Comparison of ENCODE assay signal across 16 cellular contexts in genomic region chr9:70030156-70030555, GRCh38. TPM values are rescaled to one million over a fixed set of nuclear protein-coding genes. Genes with fewer than 3 reads are reported as not detected.
DNase-seq lines count a peak whose midpoint lies in the region; ATAC-seq and TF ChIP-seq lines count a peak whose summit lies in the region.
"Had no signal": no experiment of that assay in that cellular context is flagged by ENCODE, and none has a peak within 500 bp of the region (broad histone marks: within the 10 kb centered on the region; RNA-seq: fewer than 3 reads in every experiment).

No MANE protein-coding gene starts in this region.

- H3K27me3 Mint-ChIP-seq in activated naive CD4-positive, alpha-beta T cell treated with anti-CD3 and anti-CD28 coated beads for 36 hours (ENCODE audit: low read depth): peaks cover 13% of the 10 kb centered on the region

- H3K18ac ChIP-seq in IMR-90 (ENCODE audit: low read depth, low read length): no peak overlapping the region

- DNase-seq in IMR-90 (no peak), mammary epithelial cell (peak; percentile 60), fibroblast of mammary gland (ENCODE audit: low read depth) (peak; percentile 35), caudate nucleus (lab: John Stamatoyannopoulos, UW) (no peak)
- no peak for DNase-seq in activated naive CD4-positive, alpha-beta T cell treated with anti-CD3 and anti-CD28 coated beads for 36 hours
- DNase-seq: CD8-positive, alpha-beta T cell; DMS79 treated with DMSO at 0.1 percent for 48 hours; KG1; NCI-H1048; NCI-H1436 treated with DMSO at 0.1 percent for 48 hours; NCI-H2029 treated with DMSO at 0.1 percent for 48 hours; NCI-H524; SIG-M5 had no signal

- ATAC-seq in IMR-90 (ENCODE audit: low read depth) (no peak), HG03432 (IDR thresholded peaks at IDR 0.05; ENCODE audit: unreplicated experiment) (no peak), HG03280 (IDR thresholded peaks at IDR 0.05; ENCODE audit: unreplicated experiment) (no peak)
- ATAC-seq: CD8-positive, alpha-beta T cell had no signal

- H3K27me3 ChIP-seq in IMR-90 (ENCODE audit: control insufficient read depth, insufficient read depth, low read length) (no peaks in the 10 kb centered on the region), mammary epithelial cell (ENCODE audit: insufficient read depth, low read length) (no peaks in the 10 kb centered on the region)

- no peak overlapping the region for H2BK20ac ChIP-seq in IMR-90 (ENCODE audit: low read depth, low read length)

- no peak overlapping the region for H2AK5ac ChIP-seq in IMR-90 (ENCODE audit: low read depth, low read length)

- no peak overlapping the region for H2BK5ac ChIP-seq in IMR-90 (ENCODE audit: low read depth, low read length, poor library complexity, severe bottlenecking)

- dilution Hi-C loops in IMR-90 (cut with HindIII; ENCODE audit: low sequenced_read_pairs, unreplicated experiment) (no loop called here), mammary epithelial cell (cut with HindIII; ENCODE audit: low sequenced_read_pairs) (no loop called here)

- TF ChIP-seq CTCF in IMR-90 (conservative IDR thresholded peaks at IDR 0.05; ENCODE audit: low read depth, low read length): no peak
- no peak for TF ChIP-seq CTCF in mammary epithelial cell (conservative IDR thresholded peaks at IDR 0.05 in 1 of 2, IDR thresholded peaks at IDR 0.05 in 1 of 2; ENCODE audit: extremely low read depth in 1 of 2, insufficient read depth in 1 of 2, low read depth in 1 of 2, low read length in 2 of 2)
- no peak for TF ChIP-seq CTCF in fibroblast of mammary gland (conservative IDR thresholded peaks at IDR 0.05; ENCODE audit: control insufficient read depth, insufficient read depth, low read depth, low read length)

- H4K20me1 ChIP-seq in IMR-90 (ENCODE audit: insufficient read depth, low read length) (no peaks in the 10 kb centered on the region), mammary epithelial cell (ENCODE audit: insufficient read depth, low read length) (no peaks in the 10 kb centered on the region)

- CTCF ChIA-PET in IMR-90 (lab: Yijun Ruan, JAX): no interaction called here
- CTCF ChIA-PET in mammary epithelial cell (lab: Charles Lee; ENCODE audit: low non-redundant PET): no interaction called here
- CTCF ChIA-PET in activated naive CD4-positive, alpha-beta T cell treated with anti-CD3 and anti-CD28 coated beads for 36 hours (lab: Charles Lee): no interaction called here

- H3K4me1 ChIP-seq in IMR-90 (ENCODE audit: control insufficient read depth, insufficient read depth, low read length) (no peaks in the 10 kb centered on the region), mammary epithelial cell (ENCODE audit: insufficient read depth, low read length) (peaks cover 14% of the 10 kb centered on the region)
- H3K4me1 ChIP-seq: HAP-1 had no signal

- H3K36me3 ChIP-seq in IMR-90 (ENCODE audit: control insufficient read depth, insufficient read depth, low read length) (no peaks in the 10 kb centered on the region), mammary epithelial cell (ENCODE audit: insufficient read depth, low read length) (no peaks in the 10 kb centered on the region)
- H3K36me3 ChIP-seq: HAP-1 had no signal

- no peak overlapping the region for H3K4me3 ChIP-seq in IMR-90 (ENCODE audit: insufficient read depth, low read depth, low read length)
- H3K4me3 ChIP-seq in mammary epithelial cell (replicated peaks in 1 of 3; ENCODE audit: insufficient read depth in 1 of 3, low read depth in 2 of 3, low read length in 3 of 3): no peak overlapping the region
- H3K4me3 ChIP-seq in fibroblast of mammary gland (ENCODE audit: control insufficient read depth, low read depth, low read length): no peak overlapping the region
- H3K4me3 ChIP-seq: HAP-1 had no signal

- H3K9ac ChIP-seq in IMR-90 (ENCODE audit: low read depth, low read length) (no peak overlapping the region), mammary epithelial cell (ENCODE audit: insufficient read depth, low read length) (no peak overlapping the region)

- intact Hi-C loops in IMR-90 (cut with micrococcal nuclease) (no loop called here), mammary epithelial cell (cut with micrococcal nuclease) (no loop called here)
- intact Hi-C loops in activated naive CD4-positive, alpha-beta T cell treated with anti-CD3 and anti-CD28 coated beads for 36 hours (cut with micrococcal nuclease): no loop called here

- H3K9me3 Mint-ChIP-seq in activated naive CD4-positive, alpha-beta T cell treated with anti-CD3 and anti-CD28 coated beads for 36 hours: no peaks in the 10 kb centered on the region
- H3K9me3 Mint-ChIP-seq: CD8-positive, alpha-beta T cell had no signal

- H2AK9ac ChIP-seq in IMR-90 (replicated peaks; ENCODE audit: low read depth, low read length, poor library complexity): no peak overlapping the region

- H3K4me3 Mint-ChIP-seq in activated naive CD4-positive, alpha-beta T cell treated with anti-CD3 and anti-CD28 coated beads for 36 hours: no peak overlapping the region
- H3K4me3 Mint-ChIP-seq: CD8-positive, alpha-beta T cell had no signal

- WGBS in IMR-90 (ENCODE audit: extremely low coverage in 2 of 2, insufficient read length in 1 of 2), 2 experiments: no CpG with 5 or more reads among the region's 1 CpG
- WGBS in mammary epithelial cell (ENCODE audit: low coverage, missing lambda C conversion rate): 0% methylated on average over 1 of the region's 1 CpG

- no peaks in the 10 kb centered on the region for H3K79me2 ChIP-seq in mammary epithelial cell (ENCODE audit: insufficient read depth, low read length)

- no peaks in the 10 kb centered on the region for H3K4me1 Mint-ChIP-seq in activated naive CD4-positive, alpha-beta T cell treated with anti-CD3 and anti-CD28 coated beads for 36 hours (ENCODE audit: low read depth)

- in situ Hi-C loops in IMR-90 (cut with MboI; ENCODE audit: low sequenced_read_pairs): no loop called here
- in situ Hi-C loops in mammary epithelial cell (cut with MboI; ENCODE audit: low sequenced_read_pairs in 2 of 2): no loop called here

- no peak overlapping the region for H4K8ac ChIP-seq in IMR-90 (ENCODE audit: low read depth in 2 of 2, low read length in 2 of 2)

- TF ChIP-seq POLR2A in IMR-90 (IDR thresholded peaks at IDR 0.05; ENCODE audit: low read depth, low read length): no peak

- H3K9me3 ChIP-seq in IMR-90 (ENCODE audit: control insufficient read depth, insufficient read depth, low read length) (no peaks in the 10 kb centered on the region), mammary epithelial cell (replicated peaks; ENCODE audit: insufficient read depth, low read length) (no peaks in the 10 kb centered on the region)
- H3K9me3 ChIP-seq: HAP-1 had no signal

- H2BK120ac ChIP-seq in IMR-90 (ENCODE audit: low read depth, low read length): no peak overlapping the region

- BruUV-seq in IMR-90 (replicated peaks; lab: Mats Ljungman, UMichigan) (no TSS peak), mammary epithelial cell (replicated peaks; lab: Mats Ljungman, UMichigan) (no TSS peak)

- H3K27ac Mint-ChIP-seq in activated naive CD4-positive, alpha-beta T cell treated with anti-CD3 and anti-CD28 coated beads for 36 hours: no peak overlapping the region
- H3K27ac Mint-ChIP-seq: CD8-positive, alpha-beta T cell had no signal

- H3K27ac ChIP-seq in IMR-90 (ENCODE audit: insufficient read depth, low read length) (no peak overlapping the region), mammary epithelial cell (ENCODE audit: insufficient read depth, low read depth, low read length) (peak overlapping the region; percentile 64), caudate nucleus (ENCODE audit: low read depth, low read length) (no peak overlapping the region)

- H3K56ac ChIP-seq in IMR-90 (ENCODE audit: extremely low read depth, insufficient read depth, low read length): no peak overlapping the region

- H4K5ac ChIP-seq in IMR-90 (ENCODE audit: low read depth, low read length): no peak overlapping the region

- H3K36me3 Mint-ChIP-seq in activated naive CD4-positive, alpha-beta T cell treated with anti-CD3 and anti-CD28 coated beads for 36 hours (ENCODE audit: low read depth): no peaks in the 10 kb centered on the region
- H3K36me3 Mint-ChIP-seq: CD8-positive, alpha-beta T cell had no signal

- no peak overlapping the region for H3K4me2 ChIP-seq in IMR-90 (ENCODE audit: low read depth, low read length)
- peak overlapping the region; percentile 22 for H3K4me2 ChIP-seq in mammary epithelial cell (ENCODE audit: insufficient read depth, low read depth, low read length)

- no peak overlapping the region for H2BK15ac ChIP-seq in IMR-90 (ENCODE audit: low read depth, low read length)

- POLR2A ChIA-PET in IMR-90 (lab: Charles Lee; ENCODE audit: unreplicated experiment): no interaction called here

- TF ChIP-seq RAD21 in IMR-90 (IDR thresholded peaks at IDR 0.05; ENCODE audit: low read length): no peak

- H3K9me1 ChIP-seq in IMR-90 (ENCODE audit: insufficient read depth, low read length): no peaks in the 10 kb centered on the region

- H3K14ac ChIP-seq in IMR-90 (replicated peaks; ENCODE audit: low read depth, low read length): no peak overlapping the region

- H3K4ac ChIP-seq in IMR-90 (ENCODE audit: low read depth, low read length): no peak overlapping the region

- H2AFZ ChIP-seq in IMR-90 (replicated peaks; ENCODE audit: low read length, poor library complexity) (no peak overlapping the region), mammary epithelial cell (ENCODE audit: low read depth, low read length) (no peak overlapping the region)

- no peak overlapping the region for H3K23ac ChIP-seq in IMR-90 (ENCODE audit: low read depth, low read length)

- H4K91ac ChIP-seq in IMR-90 (ENCODE audit: insufficient read depth, low read depth, low read length): no peak overlapping the region

- no peaks in the 10 kb centered on the region for H3K79me1 ChIP-seq in IMR-90 (ENCODE audit: low read depth in 1 of 2, low read length in 2 of 2)

TF ChIP-seq in IMR-90, 13 proteins besides CTCF, POLR2A, EP300 and RAD21 (continues in another document):
- peak; percentile 40; the same call in 1 of the 2 replicates for TF ChIP-seq CEBPB (IDR thresholded peaks at IDR 0.05; ENCODE audit: low read depth, low read length)
- no peak for TF ChIP-seq NFE2L2 (IDR thresholded peaks at IDR 0.05; ENCODE audit: low read depth, low read length)

RNA-seq across cellular contexts. Expression of gene MAMDC2, which starts 13.5 kb away (rescaled TPM):
- total RNA-seq in IMR-90 (2012; rRNA removed) (5.0 and 5.6 TPM in 2 replicates), mammary epithelial cell (10 to 100 TPM in 1 of 2 donors, 1 to 10 TPM in 1; 8.3 to 33.5 TPM)
- polyA plus RNA-seq in IMR-90 (2012; rRNA removed) (5.0 and 5.2 TPM in 2 replicates), mammary epithelial cell (10.9 TPM)
- polyA plus RNA-seq in IMR-90 (2012; cell fraction: cytosol; rRNA removed): 1.2 and 2.8 TPM in 2 replicates
- 1.3 and 3.5 TPM in 2 replicates for polyA plus RNA-seq in IMR-90 (2012; cell fraction: nucleus; rRNA removed; ENCODE audit: low replicate concordance)
- polyA minus RNA-seq in mammary epithelial cell: 13.5 TPM
- total RNA-seq in activated naive CD4-positive, alpha-beta T cell treated with anti-CD3 and anti-CD28 coated beads for 36 hours: not detected
- total RNA-seq: CD8-positive, alpha-beta T cell had no signal

Comparison
In these comparisons a context has a peak if more than half of its experiments do, and no peak if none do; other contexts are left out.
1. DNase-seq: peak in mammary epithelial cell (single experiment) and fibroblast of mammary gland (single experiment); none in IMR-90 (single experiment), caudate nucleus (0 of 61) and activated naive CD4-positive, alpha-beta T cell treated with anti-CD3 and anti-CD28 coated beads for 36 hours (single experiment).